Comparison of ENCODE assay signal across 1 cellular context in the genomic region with DNA sequence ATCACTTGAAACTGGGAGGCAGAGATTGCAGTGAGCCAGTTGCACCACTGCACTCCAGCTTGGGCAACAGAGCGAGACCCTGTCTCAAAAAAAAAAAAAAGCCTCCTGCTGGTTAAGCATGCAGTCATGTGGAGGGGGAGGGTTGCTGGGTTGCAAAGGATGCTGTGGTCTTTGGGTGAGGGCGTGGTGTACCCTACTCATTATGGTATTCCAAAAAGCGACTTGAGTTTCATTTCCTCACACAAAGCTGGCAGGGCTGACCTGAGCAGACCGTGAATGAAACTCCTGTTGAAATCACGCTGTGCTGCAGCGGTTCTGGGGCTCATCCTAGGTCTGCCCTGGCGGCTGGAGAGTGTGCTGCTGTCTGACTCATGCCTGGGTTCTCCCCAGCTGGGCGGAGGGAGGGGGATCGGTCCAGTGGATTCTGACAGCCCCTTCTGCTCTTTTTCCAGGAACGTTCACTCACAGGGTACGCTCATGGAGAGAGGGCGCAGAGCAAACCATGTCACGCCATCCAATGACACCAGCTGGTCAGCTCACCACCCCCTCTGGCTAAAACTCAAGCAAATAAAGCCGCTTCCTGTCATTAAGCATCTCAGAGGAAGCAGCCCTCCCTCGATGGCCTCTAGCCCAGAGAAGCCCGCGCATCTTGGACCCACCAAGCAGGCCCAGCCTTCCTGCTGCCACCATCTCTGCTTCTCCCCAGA.
TF ChIP-seq lines count a peak whose summit lies in the region.

No MANE protein-coding gene starts in this region.

TF ChIP-seq in SK-N-SH, 30 proteins besides CTCF, POLR2A, EP300 and RAD21 (continued from another document):
- TF ChIP-seq, protein P1, sequence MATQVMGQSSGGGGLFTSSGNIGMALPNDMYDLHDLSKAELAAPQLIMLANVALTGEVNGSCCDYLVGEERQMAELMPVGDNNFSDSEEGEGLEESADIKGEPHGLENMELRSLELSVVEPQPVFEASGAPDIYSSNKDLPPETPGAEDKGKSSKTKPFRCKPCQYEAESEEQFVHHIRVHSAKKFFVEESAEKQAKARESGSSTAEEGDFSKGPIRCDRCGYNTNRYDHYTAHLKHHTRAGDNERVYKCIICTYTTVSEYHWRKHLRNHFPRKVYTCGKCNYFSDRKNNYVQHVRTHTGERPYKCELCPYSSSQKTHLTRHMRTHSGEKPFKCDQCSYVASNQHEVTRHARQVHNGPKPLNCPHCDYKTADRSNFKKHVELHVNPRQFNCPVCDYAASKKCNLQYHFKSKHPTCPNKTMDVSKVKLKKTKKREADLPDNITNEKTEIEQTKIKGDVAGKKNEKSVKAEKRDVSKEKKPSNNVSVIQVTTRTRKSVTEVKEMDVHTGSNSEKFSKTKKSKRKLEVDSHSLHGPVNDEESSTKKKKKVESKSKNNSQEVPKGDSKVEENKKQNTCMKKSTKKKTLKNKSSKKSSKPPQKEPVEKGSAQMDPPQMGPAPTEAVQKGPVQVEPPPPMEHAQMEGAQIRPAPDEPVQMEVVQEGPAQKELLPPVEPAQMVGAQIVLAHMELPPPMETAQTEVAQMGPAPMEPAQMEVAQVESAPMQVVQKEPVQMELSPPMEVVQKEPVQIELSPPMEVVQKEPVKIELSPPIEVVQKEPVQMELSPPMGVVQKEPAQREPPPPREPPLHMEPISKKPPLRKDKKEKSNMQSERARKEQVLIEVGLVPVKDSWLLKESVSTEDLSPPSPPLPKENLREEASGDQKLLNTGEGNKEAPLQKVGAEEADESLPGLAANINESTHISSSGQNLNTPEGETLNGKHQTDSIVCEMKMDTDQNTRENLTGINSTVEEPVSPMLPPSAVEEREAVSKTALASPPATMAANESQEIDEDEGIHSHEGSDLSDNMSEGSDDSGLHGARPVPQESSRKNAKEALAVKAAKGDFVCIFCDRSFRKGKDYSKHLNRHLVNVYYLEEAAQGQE (IDR thresholded peaks at IDR 0.05; ENCODE audit: low read depth, low read length): no peak
- TF ChIP-seq TAF1 (IDR thresholded peaks at IDR 0.05; ENCODE audit: borderline replicate concordance, low read depth, low read length) (no peak), ZBTB33 (IDR thresholded peaks at IDR 0.05; ENCODE audit: borderline replicate concordance, low read depth) (no peak), MEF2A (IDR thresholded peaks at IDR 0.05; ENCODE audit: borderline replicate concordance, low read depth) (no peak), FOXJ3 (CRISPR knock-in tag; IDR thresholded peaks at IDR 0.05) (no peak), IRF3 (IDR thresholded peaks at IDR 0.05; ENCODE audit: low read depth, low read length) (no peak), JUND (IDR thresholded peaks at IDR 0.05) (peak; percentile 68), CHD2 (IDR thresholded peaks at IDR 0.05; ENCODE audit: low read length, partially characterized antibody) (no peak), FOXM1 (IDR thresholded peaks at IDR 0.05; ENCODE audit: low read depth) (no peak), TCF12 (IDR thresholded peaks at IDR 0.05) (peak; percentile 62), POLR2AphosphoS5 (IDR thresholded peaks at IDR 0.05; ENCODE audit: low read depth, low read length) (no peak), FOSL2 (IDR thresholded peaks at IDR 0.05; ENCODE audit: borderline replicate concordance, low read depth) (peak; percentile 79), RXRA (IDR thresholded peaks at IDR 0.05; ENCODE audit: borderline replicate concordance, low read depth) (no peak), MXI1 (IDR thresholded peaks at IDR 0.05; ENCODE audit: low read depth, low read length) (peak; percentile 22; the same call in 1 of the 2 replicates), RCOR1 (IDR thresholded peaks at IDR 0.05; ENCODE audit: low read length) (no peak), RFX5 (IDR thresholded peaks at IDR 0.05; ENCODE audit: low read length) (no peak), NRF1 (IDR thresholded peaks at IDR 0.05; ENCODE audit: low read depth, low read length) (no peak)
- TF ChIP-seq, protein P2, sequence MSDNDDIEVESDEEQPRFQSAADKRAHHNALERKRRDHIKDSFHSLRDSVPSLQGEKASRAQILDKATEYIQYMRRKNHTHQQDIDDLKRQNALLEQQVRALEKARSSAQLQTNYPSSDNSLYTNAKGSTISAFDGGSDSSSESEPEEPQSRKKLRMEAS (IDR thresholded peaks at IDR 0.05; ENCODE audit: low read depth): no peak; the same call in 1 of the 2 replicates
- TF ChIP-seq, protein P3, sequence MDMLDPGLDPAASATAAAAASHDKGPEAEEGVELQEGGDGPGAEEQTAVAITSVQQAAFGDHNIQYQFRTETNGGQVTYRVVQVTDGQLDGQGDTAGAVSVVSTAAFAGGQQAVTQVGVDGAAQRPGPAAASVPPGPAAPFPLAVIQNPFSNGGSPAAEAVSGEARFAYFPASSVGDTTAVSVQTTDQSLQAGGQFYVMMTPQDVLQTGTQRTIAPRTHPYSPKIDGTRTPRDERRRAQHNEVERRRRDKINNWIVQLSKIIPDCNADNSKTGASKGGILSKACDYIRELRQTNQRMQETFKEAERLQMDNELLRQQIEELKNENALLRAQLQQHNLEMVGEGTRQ (IDR thresholded peaks at IDR 0.05; ENCODE audit: borderline replicate concordance, low read depth, low read length): no peak
- TF ChIP-seq, protein P4, sequence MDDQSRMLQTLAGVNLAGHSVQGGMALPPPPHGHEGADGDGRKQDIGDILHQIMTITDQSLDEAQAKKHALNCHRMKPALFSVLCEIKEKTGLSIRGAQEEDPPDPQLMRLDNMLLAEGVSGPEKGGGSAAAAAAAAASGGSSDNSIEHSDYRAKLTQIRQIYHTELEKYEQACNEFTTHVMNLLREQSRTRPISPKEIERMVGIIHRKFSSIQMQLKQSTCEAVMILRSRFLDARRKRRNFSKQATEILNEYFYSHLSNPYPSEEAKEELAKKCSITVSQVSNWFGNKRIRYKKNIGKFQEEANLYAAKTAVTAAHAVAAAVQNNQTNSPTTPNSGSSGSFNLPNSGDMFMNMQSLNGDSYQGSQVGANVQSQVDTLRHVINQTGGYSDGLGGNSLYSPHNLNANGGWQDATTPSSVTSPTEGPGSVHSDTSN (IDR thresholded peaks at IDR 0.05): 0 out of 2 replicates have a peak, but pooled peaks have one; percentile 11
